Comparison of ENCODE assay signal across 13 cellular contexts in the genomic region with DNA sequence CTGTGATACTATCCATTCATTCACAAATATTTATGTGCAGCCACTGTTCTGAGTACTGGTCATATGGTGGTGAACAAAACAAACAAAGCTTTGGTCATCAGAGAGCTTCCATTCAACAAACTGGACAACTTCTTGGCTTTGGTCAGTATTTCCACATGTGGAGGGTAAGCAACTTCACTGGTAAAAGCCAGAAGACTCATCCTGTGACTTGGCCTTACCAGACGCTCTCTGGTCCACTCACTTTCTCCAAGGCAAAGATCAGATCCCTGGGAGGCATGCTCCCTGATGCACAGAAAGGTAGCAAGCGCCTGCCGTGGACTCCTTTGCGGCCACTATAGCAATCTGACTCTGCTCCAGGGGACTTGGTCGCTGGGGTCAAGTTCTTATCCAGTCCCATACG.
A peak's percentile ranks its signal among the peaks of the same experiment; 100 is the strongest.
DNase-seq lines count a peak whose midpoint lies in the region; ATAC-seq and TF ChIP-seq lines count a peak whose summit lies in the region.
"Had no signal": no experiment of that assay in that cellular context is flagged by ENCODE, and none has a peak within 500 bp of the region (broad histone marks: within the 10 kb centered on the region; RNA-seq: fewer than 3 reads in every experiment).

No MANE protein-coding gene starts in this region.

- H3K9me3 Mint-ChIP-seq in immature natural killer cell, result peaks cover 0 to 3% (median 0%) of the 10 kb centered on the region in 6 donors
- H3K9me3 Mint-ChIP-seq: activated CD4-positive, alpha-beta T cell treated with anti-CD3 and anti-CD28 coated beads, Interleukin-2, amount 10 ng/mL, durations not matched to agents 24 days and 14 days; dendritic cell treated with granulocyte-macrophage colony-stimulating factor and Interleukin-4, amounts not matched to agents 40 ng/mL and 50 ng/mL, for 4 days; stimulated activated naive CD8-positive, alpha-beta T cell treated with anti-CD3 and anti-CD28 coated beads, Interleukin-15, Interleukin-2, amounts not matched to agents 100 ng/mL and 50 ng/mL, for 24 hours had no signal

- TF ChIP-seq CTCF in AG09309 (IDR thresholded peaks at IDR 0.05; ENCODE audit: control insufficient read depth, insufficient read depth, low read depth, low read length, missing control alignments) (no peak), choroid plexus epithelial cell (conservative IDR thresholded peaks at IDR 0.05; ENCODE audit: low read depth, low read length) (no peak), omental fat pad (IDR thresholded peaks at IDR 0.05) (no peak)

- no peaks in the 10 kb centered on the region for H3K36me3 Mint-ChIP-seq in immature natural killer cell

- ATAC-seq in omental fat pad (ENCODE audit: low FRiP score) (peak; percentile 16), GM18868 (IDR thresholded peaks at IDR 0.05; ENCODE audit: unreplicated experiment) (no peak), HG03521 (IDR thresholded peaks at IDR 0.05; ENCODE audit: unreplicated experiment) (no peak)

- no peak overlapping the region for H3K4me3 ChIP-seq in AG09309 (ENCODE audit: control insufficient read depth, low read depth, low read length)
- no peak overlapping the region for H3K4me3 ChIP-seq in MG63
- no peak overlapping the region for H3K4me3 ChIP-seq in choroid plexus epithelial cell (ENCODE audit: low read depth, low read length)
- H3K4me3 ChIP-seq: skin epidermis had no signal

- no peak overlapping the region for H3K27ac Mint-ChIP-seq in immature natural killer cell
- H3K27ac Mint-ChIP-seq: activated CD4-positive, alpha-beta T cell treated with anti-CD3 and anti-CD28 coated beads, Interleukin-2, amount 10 ng/mL, durations not matched to agents 24 days and 14 days; dendritic cell treated with granulocyte-macrophage colony-stimulating factor and Interleukin-4, amounts not matched to agents 40 ng/mL and 50 ng/mL, for 4 days; stimulated activated naive CD8-positive, alpha-beta T cell treated with anti-CD3 and anti-CD28 coated beads, Interleukin-15, Interleukin-2, amounts not matched to agents 100 ng/mL and 50 ng/mL, for 24 hours had no signal

- H3K27me3 ChIP-seq in MG63, result no peaks in the 10 kb centered on the region

- no peaks in the 10 kb centered on the region for H3K4me1 Mint-ChIP-seq in immature natural killer cell
- H3K4me1 Mint-ChIP-seq: activated CD4-positive, alpha-beta T cell treated with anti-CD3 and anti-CD28 coated beads, Interleukin-2, amount 10 ng/mL, durations not matched to agents 24 days and 14 days had no signal

- no peak overlapping the region for H3K4me3 Mint-ChIP-seq in immature natural killer cell
- H3K4me3 Mint-ChIP-seq: activated CD4-positive, alpha-beta T cell treated with anti-CD3 and anti-CD28 coated beads, Interleukin-2, amount 10 ng/mL, durations not matched to agents 24 days and 14 days; dendritic cell treated with granulocyte-macrophage colony-stimulating factor and Interleukin-4, amounts not matched to agents 40 ng/mL and 50 ng/mL, for 4 days; stimulated activated naive CD8-positive, alpha-beta T cell treated with anti-CD3 and anti-CD28 coated beads, Interleukin-15, Interleukin-2, amounts not matched to agents 100 ng/mL and 50 ng/mL, for 24 hours had no signal

- no peaks in the 10 kb centered on the region for H3K36me3 ChIP-seq in MG63

- peaks cover 2 to 5% (median 5%) of the 10 kb centered on the region in 3 donors for H3K27me3 Mint-ChIP-seq in immature natural killer cell (ENCODE audit: low read depth in 3 of 3)
- H3K27me3 Mint-ChIP-seq: dendritic cell treated with granulocyte-macrophage colony-stimulating factor and Interleukin-4, amounts not matched to agents 40 ng/mL and 50 ng/mL, for 4 days had no signal

- DNase-seq in AG09309 (ENCODE audit: low read depth), result peak; percentile 60
- peak; percentile 71 for DNase-seq in MG63
- DNase-seq in choroid plexus epithelial cell (ENCODE audit: low read depth), result peak; percentile 67
- no peak for DNase-seq in omental fat pad (ENCODE audit: low spot score)
- DNase-seq in immature natural killer cell, result no peak
- no peak for DNase-seq in SW 1271 (lab: John Stamatoyannopoulos, UW)
- DNase-seq: activated T-cell treated with anti-CD3 and anti-CD28 coated beads, Interleukin-2, amount 50 U/mL, for 48 hours had no signal

- no peaks in the 10 kb centered on the region for H3K9me3 ChIP-seq in MG63

Comparison
In these comparisons a context has a peak if more than half of its experiments do, and no peak if none do; other contexts are left out.
1. DNase-seq: peak in AG09309 (single experiment), MG63 (single experiment) and choroid plexus epithelial cell (single experiment); none in omental fat pad (single experiment), immature natural killer cell (0 of 3) and SW 1271 (0 of 2).